9 cellular contexts compared by ENCODE assay signal in the genomic region with DNA sequence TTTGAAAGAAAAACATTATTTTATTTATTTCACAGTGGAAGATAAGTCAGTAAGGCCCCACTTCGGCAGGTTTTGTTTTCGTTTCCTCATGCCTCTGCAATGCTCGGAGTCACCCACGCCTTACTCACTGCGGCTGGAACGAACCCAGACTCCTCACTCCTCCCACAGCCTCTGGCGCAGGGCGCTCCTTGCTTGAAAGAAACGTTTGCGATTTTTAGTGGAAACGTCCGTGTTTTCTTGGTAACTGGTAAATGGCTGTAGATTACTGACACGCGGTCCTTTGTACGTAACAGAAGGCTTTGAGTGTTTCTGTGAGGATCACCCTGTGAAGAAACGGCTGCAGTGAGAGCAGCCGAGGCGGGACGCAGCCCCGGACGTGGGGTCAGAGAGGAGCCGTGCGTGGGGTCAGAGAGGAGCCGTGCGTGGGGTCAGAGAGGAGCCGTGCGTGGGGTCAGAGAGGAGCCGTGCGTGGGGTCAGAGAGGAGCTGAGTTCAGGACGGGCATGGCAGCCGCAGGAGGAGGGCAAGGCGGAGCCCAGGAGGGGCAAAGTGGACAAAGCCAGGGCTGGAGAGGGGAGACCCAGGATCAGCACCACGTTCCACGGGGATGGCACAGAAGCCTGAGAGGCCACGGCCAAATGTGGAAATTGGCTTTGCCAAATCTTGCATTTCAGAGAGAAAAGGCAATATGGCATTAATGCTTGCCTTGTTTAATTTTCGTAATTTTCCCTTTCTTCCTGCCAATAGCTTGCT.
DNase-seq lines count a peak whose midpoint lies in the region; ATAC-seq and TF ChIP-seq lines count a peak whose summit lies in the region.
"Had no signal": no experiment of that assay in that cellular context is flagged by ENCODE, and none has a peak within 500 bp of the region (broad histone marks: within the 10 kb centered on the region; RNA-seq: fewer than 3 reads in every experiment).

No MANE protein-coding gene starts in this region.

- H3K27ac ChIP-seq in adrenal gland, result peak overlapping the region; percentile 54 to 77 (median 70)
- peak overlapping the region; percentile 0 for H3K27ac ChIP-seq in hepatocyte

- H3K4me2 ChIP-seq in hepatocyte (no peak overlapping the region), skeletal muscle satellite cell (ENCODE audit: low read length) (peak overlapping the region; percentile 76)

- no peaks in the 10 kb centered on the region for H4K20me1 ChIP-seq in hepatocyte (ENCODE audit: insufficient read depth, poor library complexity, severe bottlenecking)

- TF ChIP-seq CTCF in adrenal gland (IDR thresholded peaks at IDR 0.05) (no peak), hepatocyte (IDR thresholded peaks at IDR 0.05; ENCODE audit: poor library complexity) (no peak)

- H3K4me3 ChIP-seq in adrenal gland (peak overlapping the region in 2 of 4 donors; percentile 27 to 42), hepatocyte (no peak overlapping the region), skeletal muscle satellite cell (ENCODE audit: low read length) (peak overlapping the region; percentile 67)

- H3K79me2 ChIP-seq in hepatocyte, result no peaks in the 10 kb centered on the region

- WGBS in adrenal gland, 4 donors, result 53 to 70% (median 61%) methylated on average over 31 to 36 of the region's 36 CpGs
- 93% methylated on average over 32 of the region's 36 CpGs for WGBS in hepatocyte (ENCODE audit: low lambda C conversion rate, missing lambda C conversion rate)

- ATAC-seq in GM21390 (IDR thresholded peaks at IDR 0.05; ENCODE audit: unreplicated experiment) (no peak), GM19463 (IDR thresholded peaks at IDR 0.05; ENCODE audit: unreplicated experiment) (no peak), HG03139 (IDR thresholded peaks at IDR 0.05; ENCODE audit: unreplicated experiment) (no peak), GM19455 (IDR thresholded peaks at IDR 0.05; ENCODE audit: unreplicated experiment) (no peak)

- H3K9me2 ChIP-seq in hepatocyte (replicated peaks; ENCODE audit: insufficient read depth), result no peaks in the 10 kb centered on the region

- no peaks in the 10 kb centered on the region for H3K9me3 ChIP-seq in adrenal gland (replicated peaks in 1 of 3)
- H3K9me3 ChIP-seq in hepatocyte (ENCODE audit: low read depth), result no peaks in the 10 kb centered on the region
- no peaks in the 10 kb centered on the region for H3K9me3 ChIP-seq in skeletal muscle satellite cell (replicated peaks; ENCODE audit: low read length)

- H3K4me1 ChIP-seq in adrenal gland (replicated peaks in 1 of 2), result no peaks in the 10 kb centered on the region
- H3K4me1 ChIP-seq in hepatocyte (ENCODE audit: insufficient read depth), result peaks cover 9% of the 10 kb centered on the region
- H3K4me1 ChIP-seq in skeletal muscle satellite cell (ENCODE audit: control insufficient read depth, insufficient read depth, low read length), result peaks cover 22% of the 10 kb centered on the region

- peak overlapping the region; percentile 79 for H3K9ac ChIP-seq in skeletal muscle satellite cell (ENCODE audit: low read depth, low read length)

- DNase-seq in GM04503 (ENCODE audit: low read depth) (peak; percentile 83), adrenal gland (peak; percentile 66 to 88 (median 77)), hepatocyte (ENCODE audit: low spot score) (no peak)
- DNase-seq: NCI-H510A treated with DMSO at 0.1 percent for 48 hours had no signal

- H3K36me3 ChIP-seq in adrenal gland (replicated peaks in 1 of 2) (no peaks in the 10 kb centered on the region), hepatocyte (replicated peaks; ENCODE audit: insufficient read depth, low read depth) (no peaks in the 10 kb centered on the region), skeletal muscle satellite cell (ENCODE audit: insufficient read depth, low read length) (no peaks in the 10 kb centered on the region)

- no peaks in the 10 kb centered on the region for H3K27me3 ChIP-seq in adrenal gland
- no peaks in the 10 kb centered on the region for H3K27me3 ChIP-seq in hepatocyte
- H3K27me3 ChIP-seq in skeletal muscle satellite cell (ENCODE audit: control insufficient read depth, insufficient read depth, low read length), result no peaks in the 10 kb centered on the region

- TF ChIP-seq POLR2A in adrenal gland (IDR thresholded peaks at IDR 0.05), result no peak

- H2AFZ ChIP-seq in hepatocyte, result no peak overlapping the region

- intact Hi-C loops in adrenal gland (cut with DNase I), result no loop called here
